1 cellular context compared by ENCODE assay signal in the genomic region with DNA sequence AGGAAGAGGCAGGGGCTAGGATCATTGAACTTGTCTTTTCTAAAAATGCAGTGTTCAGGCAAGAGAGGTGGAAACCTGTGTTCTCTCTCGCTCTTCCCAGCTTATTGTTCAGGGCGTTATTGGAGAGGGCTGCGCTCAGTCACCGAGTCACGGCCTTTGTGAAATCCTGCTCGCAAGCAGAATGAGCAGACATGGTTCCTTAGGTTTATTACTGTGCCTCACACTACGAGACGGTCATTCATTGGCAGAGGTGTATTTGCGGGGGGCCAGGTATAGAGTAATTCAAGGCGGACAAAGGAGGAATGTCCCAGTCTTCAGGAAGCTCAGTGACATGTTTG.
TF ChIP-seq lines count a peak whose summit lies in the region.

No MANE protein-coding gene starts in this region.

TF ChIP-seq in endothelial cell of umbilical vein, 7 proteins besides CTCF, POLR2A, EP300 and RAD21 (continued from another document):
- no peak for TF ChIP-seq FOS (IDR thresholded peaks at IDR 0.05; ENCODE audit: borderline replicate concordance, insufficient read depth, low read length)
- no peak for TF ChIP-seq EZH2 (IDR thresholded peaks at IDR 0.05; ENCODE audit: borderline replicate concordance, low read depth, low read length, severe bottlenecking)
- no peak for TF ChIP-seq GATA2 (IDR thresholded peaks at IDR 0.05; ENCODE audit: insufficient read depth, insufficient read length, low read depth, low read length)
